In the genomic region with DNA sequence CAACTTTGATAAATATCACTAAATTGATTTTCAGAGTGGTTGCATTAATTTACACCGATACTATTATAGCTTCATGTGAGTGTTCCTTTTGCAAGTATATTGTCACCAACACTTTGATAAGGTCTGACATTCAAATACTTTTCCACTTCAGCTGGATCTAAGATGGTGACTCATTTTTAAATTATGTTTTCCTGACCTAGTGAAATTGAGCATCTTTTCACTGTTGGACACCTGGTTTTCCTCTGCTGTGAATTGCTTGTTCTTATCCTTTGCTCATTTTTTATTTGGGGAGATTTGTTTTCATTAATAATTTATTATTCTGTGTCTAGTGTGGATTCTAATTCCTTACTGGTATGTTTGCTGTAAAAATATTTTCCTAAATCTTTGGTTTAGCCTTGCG, we compare ENCODE assay signal across 21 cellular contexts.
"Had no signal": no experiment of that assay in that cellular context is flagged by ENCODE, and none has a peak within 500 bp of the region (broad histone marks: within the 10 kb centered on the region; RNA-seq: fewer than 3 reads in every experiment).

No MANE protein-coding gene starts in this region.

- DNase-seq: Karpas-422, KBM-7, NCI-H1092, NCI-H1105 treated with DMSO at 0.1 percent for 48 hours, NCI-H1417 treated with DMSO at 0.1 percent for 48 hours, NCI-H146, NCI-H1694 treated with DMSO at 0.1 percent for 48 hours, NCI-H2029, NCI-H2081 treated with DMSO at 0.1 percent for 48 hours, NCI-H2171, NCI-H345, NCI-H446 treated with DMSO at 0.1 percent for 48 hours, NCI-H510A treated with DMSO at 0.1 percent for 48 hours, NCI-H526, SIG-M5, T-helper 1 cell, T-helper 17 cell had no signal

- H3K27me3 ChIP-seq: SJSA1 had no signal

- H3K9me3 ChIP-seq: SJSA1 had no signal

- H3K27ac Mint-ChIP-seq: T-helper 17 cell had no signal

- H3K4me3 ChIP-seq: SJSA1, SK-N-MC had no signal

- H3K4me1 ChIP-seq: SJSA1 had no signal

- H3K36me3 ChIP-seq: SJSA1 had no signal

- H3K27ac ChIP-seq: SJSA1, SK-N-MC had no signal

- H3K4me3 Mint-ChIP-seq: T-helper 17 cell had no signal

- ATAC-seq: Panc1, Right ventricle myocardium inferior, T-helper 17 cell had no signal
